In genomic region chr7:94510582-94511456, GRCh38 we compare ENCODE assay signal across 8 cellular contexts. TPM values are rescaled to one million over a fixed set of nuclear protein-coding genes. Genes with fewer than 3 reads are reported as not detected.
DNase-seq lines count a peak whose midpoint lies in the region; ATAC-seq and TF ChIP-seq lines count a peak whose summit lies in the region.

No MANE protein-coding gene starts in this region.

- H3K27ac Mint-ChIP-seq in naive thymus-derived CD4-positive, alpha-beta T cell: peak overlapping the region in 7 of 9 donors; percentile 70 to 94 (median 86)

- no peaks in the 10 kb centered on the region for H3K36me3 ChIP-seq in fibroblast of lung (ENCODE audit: control insufficient read depth, insufficient read depth, low read length)
- H3K36me3 ChIP-seq in naive thymus-derived CD4-positive, alpha-beta T cell (ENCODE audit: control insufficient read depth in 2 of 3, insufficient read depth in 3 of 3, low read length in 3 of 3): peaks cover 0 to 3% (median 0%) of the 10 kb centered on the region in 3 experiments

- CTCF ChIA-PET in naive thymus-derived CD4-positive, alpha-beta T cell (lab: Charles Lee): interaction anchor here (1.0 kb wide), 1 partner anchor 9 kb away, joined by 3 read pairs; no protein-coding TSS in a partner anchor

- H3K79me2 ChIP-seq in fibroblast of lung (ENCODE audit: control insufficient read depth, insufficient read depth, low read length): no peaks in the 10 kb centered on the region

- POLR2A ChIA-PET in naive thymus-derived CD4-positive, alpha-beta T cell (lab: Charles Lee): no interaction called here

- no peaks in the 10 kb centered on the region for H3K9me3 Mint-ChIP-seq in naive thymus-derived CD4-positive, alpha-beta T cell

- no peaks in the 10 kb centered on the region for H3K4me1 ChIP-seq in fibroblast of lung (ENCODE audit: control insufficient read depth, extremely low read depth, insufficient read depth, low read length)
- peaks cover 17 to 27% of the 10 kb centered on the region in 2 donors for H3K4me1 ChIP-seq in naive thymus-derived CD4-positive, alpha-beta T cell (ENCODE audit: control insufficient read depth in 2 of 2, insufficient read depth in 2 of 2, low read length in 2 of 2)

- peak overlapping the region; percentile 75 to 89 (median 83) for H3K4me3 ChIP-seq in fibroblast of lung (replicated peaks in 1 of 4; ENCODE audit: control extremely low read depth in 1 of 4, insufficient read depth in 1 of 4, low read depth in 3 of 4, low read length in 4 of 4)
- peak overlapping the region; percentile 74 for H3K4me3 ChIP-seq in naive thymus-derived CD4-positive, alpha-beta T cell (ENCODE audit: low read length)

- H2AFZ ChIP-seq in fibroblast of lung (ENCODE audit: low read length): peak overlapping the region; percentile 97

- DNase-seq in AG08395 (ENCODE audit: low spot score) (peak; percentile 41), NCI-H526 treated with DMSO at 0.1 percent for 48 hours (lab: John Stamatoyannopoulos, UW) (peak; percentile 40), fibroblast of lung (ENCODE audit: low read depth in 2 of 2) (peak; percentile 27 to 30), superior temporal gyrus (ENCODE audit: extremely low spot score) (peak; percentile 66)
- DNase-seq in activated T-cell treated with anti-CD3 and anti-CD28 coated beads, Interleukin-2, amount 50 U/mL, for 1 hour: peak; percentile 53
- DNase-seq in naive thymus-derived CD4-positive, alpha-beta T cell: peak; percentile 22 to 63 (median 49)

- no peaks in the 10 kb centered on the region for H4K20me1 ChIP-seq in fibroblast of lung (ENCODE audit: control insufficient read depth, extremely low read depth, insufficient read depth, low read length)

- no peaks in the 10 kb centered on the region for H3K27me3 Mint-ChIP-seq in naive thymus-derived CD4-positive, alpha-beta T cell

- intact Hi-C loops in naive thymus-derived CD4-positive, alpha-beta T cell (cut with micrococcal nuclease): loop anchor here (1.0 to 10.0 kb wide), 8 partner anchors 62 to 1676 kb away; partner anchors contain the start of genes BET1 (in 2 of the 2), CDK6 (in 1 of the 2), COL1A2 (in 1 of the 2) and PON2 (in 1 of the 2)

- H3K27me3 ChIP-seq in fibroblast of lung (ENCODE audit: control insufficient read depth, insufficient read depth, low read length): no peaks in the 10 kb centered on the region
- no peaks in the 10 kb centered on the region for H3K27me3 ChIP-seq in naive thymus-derived CD4-positive, alpha-beta T cell (ENCODE audit: control insufficient read depth in 2 of 2, insufficient read depth in 2 of 2, low read length in 2 of 2)

- no peak for TF ChIP-seq CTCF in fibroblast of lung (conservative IDR thresholded peaks at IDR 0.05 in 1 of 2, IDR thresholded peaks at IDR 0.05 in 1 of 2; ENCODE audit: low read depth in 1 of 2, low read length in 2 of 2)

- H3K9me3 ChIP-seq in fibroblast of lung (ENCODE audit: control insufficient read depth, insufficient read depth, low read depth, low read length): no peaks in the 10 kb centered on the region
- no peaks in the 10 kb centered on the region for H3K9me3 ChIP-seq in naive thymus-derived CD4-positive, alpha-beta T cell (ENCODE audit: control insufficient read depth in 2 of 3, low read length in 3 of 3)

- H3K9ac ChIP-seq in fibroblast of lung (ENCODE audit: insufficient read depth, low read length): peak overlapping the region; percentile 86

- ATAC-seq in GM18909 (IDR thresholded peaks at IDR 0.05; ENCODE audit: poor library complexity, unreplicated experiment): peak; percentile 21
- peak; percentile 24 for ATAC-seq in HG03354 (IDR thresholded peaks at IDR 0.05; ENCODE audit: poor library complexity, severe bottlenecking, unreplicated experiment)
- ATAC-seq in naive thymus-derived CD4-positive, alpha-beta T cell: peak; percentile 22

- peak overlapping the region; percentile 79 for H3K27ac ChIP-seq in fibroblast of lung (ENCODE audit: insufficient read depth, low read length)
- peak overlapping the region; percentile 90 for H3K27ac ChIP-seq in naive thymus-derived CD4-positive, alpha-beta T cell (ENCODE audit: low read depth, low read length)

- H3K4me2 ChIP-seq in fibroblast of lung (ENCODE audit: extremely low read depth, insufficient read depth, low read length): peak overlapping the region; percentile 81

- peak overlapping the region in 7 of 10 donors; percentile 75 to 93 (median 82) for H3K4me3 Mint-ChIP-seq in naive thymus-derived CD4-positive, alpha-beta T cell

- H3K4me1 Mint-ChIP-seq in naive thymus-derived CD4-positive, alpha-beta T cell: peaks cover 34 to 58% (median 48%) of the 10 kb centered on the region in 7 donors

- H3K36me3 Mint-ChIP-seq in naive thymus-derived CD4-positive, alpha-beta T cell: peaks cover 0 to 7% (median 3%) of the 10 kb centered on the region in 5 donors

RNA-seq across cellular contexts. Expression of gene CASD1, which starts 1.2 kb away (rescaled TPM):
- total RNA-seq in fibroblast of lung: 13.6 and 14.2 TPM in 2 replicates
- 7.0 and 10.6 TPM in 2 replicates for polyA plus RNA-seq in fibroblast of lung
- 3.6 and 5.8 TPM in 2 replicates for polyA plus RNA-seq in fibroblast of lung (2012)
- 0.26 and 7.8 TPM in 2 replicates for polyA minus RNA-seq in fibroblast of lung (ENCODE audit: low replicate concordance)
- 10 to 100 TPM; 14.9 to 31.7 (median 22.0) TPM for total RNA-seq in naive thymus-derived CD4-positive, alpha-beta T cell
- polyA plus RNA-seq in naive thymus-derived CD4-positive, alpha-beta T cell: 1 to 10 TPM; 8.6 to 9.8 TPM

Comparison
In these comparisons a context has a peak if more than half of its experiments do, and no peak if none do; other contexts are left out.
1. Peak in every context shown above with its lines: DNase-seq, ATAC-seq, H3K4me3 ChIP-seq and H3K27ac ChIP-seq.